ENCODE assay signal across 23 cellular contexts in the genomic region with DNA sequence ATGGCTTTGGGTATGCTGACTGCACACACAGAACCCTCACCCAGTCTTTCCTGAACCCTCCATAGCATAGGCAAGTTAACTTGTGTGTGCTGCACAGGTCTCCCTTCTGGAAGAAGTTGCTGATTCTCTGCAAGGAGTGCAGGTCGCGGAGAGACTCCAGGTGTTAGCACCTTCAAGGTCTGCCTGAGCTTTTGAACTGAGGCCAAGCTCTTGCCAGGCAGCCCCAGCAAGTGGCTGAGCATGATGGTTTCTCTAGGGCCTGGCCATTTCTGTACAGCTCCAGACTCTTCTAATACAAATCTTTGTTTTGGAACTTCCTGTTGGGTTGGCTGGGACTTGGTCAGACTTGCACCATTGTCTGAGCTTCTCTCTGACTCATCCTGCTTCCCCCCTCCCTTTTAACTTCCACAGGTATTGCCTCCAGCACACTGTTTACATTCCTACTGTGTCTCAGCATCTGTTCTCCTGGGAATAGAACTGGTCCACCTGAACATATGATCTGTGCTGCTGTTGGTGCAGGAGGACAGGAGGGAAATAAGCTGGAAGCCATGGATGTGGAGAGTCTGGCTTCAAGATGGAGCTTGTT. TPM values are rescaled to one million over a fixed set of nuclear protein-coding genes. Genes with fewer than 3 reads are reported as not detected.
DNase-seq lines count a peak whose midpoint lies in the region; ATAC-seq, FAIRE-seq and TF ChIP-seq lines count a peak whose summit lies in the region.
"Had no signal": no experiment of that assay in that cellular context is flagged by ENCODE, and none has a peak within 500 bp of the region (broad histone marks: within the 10 kb centered on the region; RNA-seq: fewer than 3 reads in every experiment).

No MANE protein-coding gene starts in this region.

- in situ Hi-C loops in HepG2 (cut with HindIII; ENCODE audit: extremely low pct_ligation_motif_present, low pct_unique_long_range_greater_than_20kb) = no loop called here

- DNase-seq in DMS53 treated with DMSO at 0.1 percent for 48 hours (lab: John Stamatoyannopoulos, UW; ENCODE audit: unreplicated experiment) (peak; percentile 66), NCI-H146 (lab: John Stamatoyannopoulos, UW) (peak; percentile 86), astrocyte (ENCODE audit: low read depth) (peak; percentile 7), HepG2 (ENCODE audit: low spot score) (peak; percentile 11), UCSD-AML1 (lab: John Stamatoyannopoulos, UW; ENCODE audit: unreplicated experiment) (no peak), smooth muscle cell (lab: John Stamatoyannopoulos, UW; ENCODE audit: unreplicated experiment) (no peak)
- no peak for DNase-seq in activated CD4-positive, alpha-beta T cell treated with anti-CD3 and anti-CD28 coated beads, Interleukin-2, amount 10 ng/mL, durations not matched to agents 24 days and 14 days
- no peak for DNase-seq in activated effector memory CD4-positive, alpha-beta T cell treated with Interleukin-2 at 50 U/mL for 16 hours
- DNase-seq: activated CD4-positive, CD25-positive, alpha-beta regulatory T cell treated with anti-CD3 and anti-CD28 coated beads, Interleukin-2, amount 50 U/mL, for 72 hours; activated gamma-delta T cell; hippocampal formation; Kasumi-1; NCI-H1694; NCI-H524; psoas muscle; small intestine had no signal

- H3K36me3 ChIP-seq in astrocyte (ENCODE audit: insufficient read depth, low read length) (no peaks in the 10 kb centered on the region), HepG2 (replicated peaks in 1 of 2; ENCODE audit: control insufficient read depth in 1 of 2, insufficient read depth in 2 of 2, low read length in 2 of 2) (no peaks in the 10 kb centered on the region), smooth muscle cell (ENCODE audit: low read depth) (no peaks in the 10 kb centered on the region)

- no peaks in the 10 kb centered on the region for H3F3A ChIP-seq in smooth muscle cell (ENCODE audit: low read depth)

- peaks cover 7% of the 10 kb centered on the region for H3K36me3 Mint-ChIP-seq in astrocyte (ENCODE audit: low read depth, unreplicated experiment)
- no peaks in the 10 kb centered on the region for H3K36me3 Mint-ChIP-seq in activated CD4-positive, alpha-beta T cell treated with anti-CD3 and anti-CD28 coated beads, Interleukin-2, amount 10 ng/mL, durations not matched to agents 24 days and 14 days (ENCODE audit: low read depth)

- FAIRE-seq in astrocyte (lab: Jason Lieb, UNC) (no peak), HepG2 (lab: Jason Lieb, UNC) (no peak)
- FAIRE-seq: D721Med, small intestine had no signal

- H3K9ac ChIP-seq in astrocyte (ENCODE audit: low read length) (no peak overlapping the region), HepG2 (ENCODE audit: insufficient read depth, low read depth, low read length) (no peak overlapping the region), smooth muscle cell (ENCODE audit: low read depth) (no peak overlapping the region)

- H2AFZ ChIP-seq in astrocyte (ENCODE audit: low read depth, low read length) = no peak overlapping the region
- no peak overlapping the region for H2AFZ ChIP-seq in HepG2 (ENCODE audit: low read length)
- no peak overlapping the region for H2AFZ ChIP-seq in smooth muscle cell (ENCODE audit: low read depth)
- H2AFZ ChIP-seq: GM23338 had no signal

- no peak overlapping the region for H3K4me3 Mint-ChIP-seq in astrocyte (ENCODE audit: unreplicated experiment)
- no peak overlapping the region for H3K4me3 Mint-ChIP-seq in activated CD4-positive, alpha-beta T cell treated with anti-CD3 and anti-CD28 coated beads, Interleukin-2, amount 10 ng/mL, durations not matched to agents 24 days and 14 days
- H3K4me3 Mint-ChIP-seq: central memory CD8-positive, alpha-beta T cell; GM23338 had no signal

- H4K20me1 ChIP-seq in astrocyte (ENCODE audit: insufficient read depth, low read length) = no peaks in the 10 kb centered on the region
- no peaks in the 10 kb centered on the region for H4K20me1 ChIP-seq in HepG2 (ENCODE audit: insufficient read depth, low read length)
- no peaks in the 10 kb centered on the region for H4K20me1 ChIP-seq in smooth muscle cell (ENCODE audit: low read depth)

- TF ChIP-seq CTCF in astrocyte (IDR thresholded peaks at IDR 0.05; ENCODE audit: insufficient read depth, low read depth, low read length) (no peak), HepG2 (CRISPR knock-in tag; IDR thresholded peaks at IDR 0.05) (no peak), smooth muscle cell (IDR thresholded peaks at IDR 0.05; ENCODE audit: borderline replicate concordance, insufficient read depth, poor library complexity, severe bottlenecking) (no peak)

- intact Hi-C loops in HepG2 (cut with micrococcal nuclease; ENCODE audit: unreplicated experiment) = no loop called here
- intact Hi-C loops in activated CD4-positive, alpha-beta T cell treated with anti-CD3 and anti-CD28 coated beads, Interleukin-2, amount 10 ng/mL, durations not matched to agents 24 days and 14 days (cut with micrococcal nuclease) = no loop called here

- ATAC-seq in HepG2 = peak; percentile 28; the same call in 1 of the 3 replicates
- ATAC-seq: GM23338, psoas muscle had no signal

- TF ChIP-seq RAD21 in HepG2 (CRISPR knock-in tag; IDR thresholded peaks at IDR 0.05) = no peak

- H3K4me3 ChIP-seq in astrocyte (ENCODE audit: insufficient read depth, low read depth, low read length) (no peak overlapping the region), HepG2 (replicated peaks in 1 of 3; ENCODE audit: insufficient read depth in 1 of 3, low read depth in 2 of 3, low read length in 3 of 3) (no peak overlapping the region), smooth muscle cell (no peak overlapping the region)
- H3K4me3 ChIP-seq: GM23338, psoas muscle, SK-N-MC had no signal

- no CpG with 5 or more reads among the region's 2 CpGs for WGBS in HepG2 (ENCODE audit: low lambda C conversion rate)
- 36% methylated on average over 2 of the region's 2 CpGs for WGBS in smooth muscle cell (ENCODE audit: low lambda C conversion rate)

- H3K27me3 Mint-ChIP-seq in astrocyte (ENCODE audit: low read depth, unreplicated experiment) = peaks cover 12% of the 10 kb centered on the region
- peaks cover 3% of the 10 kb centered on the region for H3K27me3 Mint-ChIP-seq in activated CD4-positive, alpha-beta T cell treated with anti-CD3 and anti-CD28 coated beads, Interleukin-2, amount 10 ng/mL, durations not matched to agents 24 days and 14 days

- no peak overlapping the region for H3K27ac ChIP-seq in astrocyte (ENCODE audit: low read depth, low read length)
- no peak overlapping the region for H3K27ac ChIP-seq in HepG2 (ENCODE audit: extremely low read length, insufficient read depth, low read length)
- H3K27ac ChIP-seq in smooth muscle cell (ENCODE audit: low read depth) = no peak overlapping the region
- H3K27ac ChIP-seq: psoas muscle, SK-N-MC had no signal

- no TSS peak for BruUV-seq in HepG2 (replicated peaks; lab: Mats Ljungman, UMichigan)

- TF ChIP-seq POLR2A in HepG2 (IDR thresholded peaks at IDR 0.05; ENCODE audit: insufficient read depth in 1 of 2, low read depth in 2 of 2, low read length in 2 of 2) = no peak

- H3K27me3 ChIP-seq in astrocyte (ENCODE audit: insufficient read depth, low read length) = peaks cover 3% of the 10 kb centered on the region
- peaks cover 1 to 39% of the 10 kb centered on the region in 2 experiments; a peak in 2 of 5 replicates for H3K27me3 ChIP-seq in HepG2 (ENCODE audit: control insufficient read depth in 1 of 2, insufficient read depth in 2 of 2, low read length in 2 of 2)
- H3K27me3 ChIP-seq in smooth muscle cell (ENCODE audit: low read depth) = no peaks in the 10 kb centered on the region

- POLR2A ChIA-PET in HepG2 (lab: Yijun Ruan, JAX) = no interaction called here

- TF ChIP-seq EP300 in HepG2 (IDR thresholded peaks at IDR 0.05; ENCODE audit: low read depth in 2 of 2, low read length in 2 of 2) (no peak), HepG2 (CRISPR knock-in tag; IDR thresholded peaks at IDR 0.05; ENCODE audit: borderline replicate concordance) (no peak)

- peaks cover 8% of the 10 kb centered on the region for H3K4me1 ChIP-seq in astrocyte (ENCODE audit: insufficient read depth, low read length)
- H3K4me1 ChIP-seq in HepG2 (ENCODE audit: insufficient read depth, low read length) = no peaks in the 10 kb centered on the region
- peaks cover 14% of the 10 kb centered on the region for H3K4me1 ChIP-seq in smooth muscle cell (ENCODE audit: low read depth)
- H3K4me1 ChIP-seq: psoas muscle had no signal

- no peaks in the 10 kb centered on the region for H3K9me3 ChIP-seq in astrocyte (ENCODE audit: insufficient read depth, low read depth, low read length)
- no peaks in the 10 kb centered on the region for H3K9me3 ChIP-seq in HepG2 (ENCODE audit: low read length)
- H3K9me3 ChIP-seq in smooth muscle cell (replicated peaks; ENCODE audit: low read depth) = no peaks in the 10 kb centered on the region
- H3K9me3 ChIP-seq: psoas muscle had no signal

- H3K27ac Mint-ChIP-seq in astrocyte (ENCODE audit: unreplicated experiment) = no peak overlapping the region
- no peak overlapping the region for H3K27ac Mint-ChIP-seq in activated CD4-positive, alpha-beta T cell treated with anti-CD3 and anti-CD28 coated beads, Interleukin-2, amount 10 ng/mL, durations not matched to agents 24 days and 14 days
- H3K27ac Mint-ChIP-seq: GM23338 had no signal

- peaks cover 18% of the 10 kb centered on the region for H3K9me3 Mint-ChIP-seq in astrocyte (ENCODE audit: unreplicated experiment)
- H3K9me3 Mint-ChIP-seq in activated CD4-positive, alpha-beta T cell treated with anti-CD3 and anti-CD28 coated beads, Interleukin-2, amount 10 ng/mL, durations not matched to agents 24 days and 14 days = no peaks in the 10 kb centered on the region
- H3K9me3 Mint-ChIP-seq: central memory CD8-positive, alpha-beta T cell; GM23338 had no signal

- H3K4me1 Mint-ChIP-seq in astrocyte (ENCODE audit: low read depth, unreplicated experiment) = peaks cover 7% of the 10 kb centered on the region
- H3K4me1 Mint-ChIP-seq in activated CD4-positive, alpha-beta T cell treated with anti-CD3 and anti-CD28 coated beads, Interleukin-2, amount 10 ng/mL, durations not matched to agents 24 days and 14 days = peaks cover 11% of the 10 kb centered on the region

- CTCF ChIA-PET in HepG2 (lab: Yijun Ruan, JAX; ENCODE audit: low intra/inter-chr PET ratio, low total read pairs) = no interaction called here

- no peaks in the 10 kb centered on the region for H3K79me2 ChIP-seq in astrocyte (ENCODE audit: insufficient read depth, low read length)
- H3K79me2 ChIP-seq in HepG2 (ENCODE audit: insufficient read depth, low read length) = no peaks in the 10 kb centered on the region
- no peaks in the 10 kb centered on the region for H3K79me2 ChIP-seq in smooth muscle cell (ENCODE audit: low read depth)

- no peak overlapping the region for H3K4me2 ChIP-seq in astrocyte (ENCODE audit: low read length)
- H3K4me2 ChIP-seq in HepG2 (ENCODE audit: low read depth, low read length) = no peak overlapping the region
- H3K4me2 ChIP-seq in smooth muscle cell = no peak overlapping the region
- H3K4me2 ChIP-seq: GM23338 had no signal

RNA-seq across cellular contexts. Expression of a gene that starts 53.3 kb away (rescaled TPM):
- total RNA-seq in astrocyte (0.11 TPM in 1 of 2 replicates, not detected in the other), HepG2 (2016; rRNA removed; fragmentation: Illumina TruSeq; extraction: Trizol) (not detected in 2 replicates), smooth muscle cell (0.09 TPM in 2 replicates)
- total RNA-seq in HepG2 (2016; cell fraction: cytosol; rRNA removed; fragmentation: Illumina TruSeq; extraction: Trizol; ENCODE audit: low read depth) = not detected in 2 replicates
- not detected in 2 replicates for total RNA-seq in HepG2 (2016; cell fraction: insoluble cytoplasmic fraction; rRNA removed; fragmentation: Illumina TruSeq; extraction: Trizol)
- total RNA-seq in HepG2 (2016; cell fraction: membrane; rRNA removed; fragmentation: Illumina TruSeq; extraction: Trizol) = not detected in 2 replicates
- total RNA-seq in HepG2 (2016; cell fraction: nucleus; rRNA removed; fragmentation: Illumina TruSeq; extraction: Trizol) = not detected in 2 replicates
- polyA plus RNA-seq in HepG2 (2011; rRNA removed) (not detected in 2 replicates), smooth muscle cell (0.07 and 0.08 TPM in 2 replicates)
- not detected in 2 replicates for polyA plus RNA-seq in HepG2 (2011; cell fraction: cytosol; rRNA removed)
- not detected in 2 replicates for polyA plus RNA-seq in HepG2 (2011; cell fraction: nucleus; rRNA removed)
- not detected in 2 replicates for polyA plus RNA-seq in HepG2 (2012)
- not detected in 2 replicates for polyA plus RNA-seq in HepG2 (2016; cell fraction: cytosol; fragmentation: Illumina TruSeq; extraction: Trizol; ENCODE audit: low read depth)
- not detected in 2 replicates for polyA plus RNA-seq in HepG2 (2016; cell fraction: insoluble cytoplasmic fraction; fragmentation: Illumina TruSeq; extraction: Trizol; ENCODE audit: low read depth)
- polyA plus RNA-seq in HepG2 (2016; cell fraction: membrane; fragmentation: Illumina TruSeq; extraction: Trizol; ENCODE audit: low read depth) = not detected in 2 replicates
- not detected in 2 replicates for polyA plus RNA-seq in HepG2 (2016; cell fraction: nucleus; fragmentation: Illumina TruSeq; extraction: Trizol; ENCODE audit: insufficient read depth, low read depth)
- polyA minus RNA-seq in HepG2 (2011; rRNA and poly(A)+ RNA removed; ENCODE audit: low replicate concordance) = 0.05 TPM in 1 of 2 replicates, not detected in the other
- not detected in 2 replicates for polyA minus RNA-seq in HepG2 (2011; cell fraction: cytosol; rRNA and poly(A)+ RNA removed)
- polyA minus RNA-seq in HepG2 (2011; cell fraction: nucleus; rRNA and poly(A)+ RNA removed) = not detected in 2 replicates
- total RNA-seq in activated CD4-positive, alpha-beta T cell treated with anti-CD3 and anti-CD28 coated beads, Interleukin-2, amount 10 ng/mL, durations not matched to agents 24 days and 14 days = not detected in 2 replicates
- total RNA-seq: GM23338, HT-29, mesenteric fat pad, OCI-LY7 had no signal
- polyA plus RNA-seq: GM23338 had no signal

Comparison
In these comparisons a context has a peak if more than half of its experiments do, and no peak if none do; other contexts are left out.
1. DNase-seq: peak in DMS53 treated with DMSO at 0.1 percent for 48 hours (single experiment), NCI-H146 (single experiment), astrocyte (single experiment) and HepG2 (single experiment); none in activated CD4-positive, alpha-beta T cell treated with anti-CD3 and anti-CD28 coated beads, Interleukin-2, amount 10 ng/mL, durations not matched to agents 24 days and 14 days (single experiment), UCSD-AML1 (single experiment), activated effector memory CD4-positive, alpha-beta T cell treated with Interleukin-2 at 50 U/mL for 16 hours (single experiment) and smooth muscle cell (single experiment).